Comparison of ENCODE assay signal across 14 cellular contexts in the genomic region with DNA sequence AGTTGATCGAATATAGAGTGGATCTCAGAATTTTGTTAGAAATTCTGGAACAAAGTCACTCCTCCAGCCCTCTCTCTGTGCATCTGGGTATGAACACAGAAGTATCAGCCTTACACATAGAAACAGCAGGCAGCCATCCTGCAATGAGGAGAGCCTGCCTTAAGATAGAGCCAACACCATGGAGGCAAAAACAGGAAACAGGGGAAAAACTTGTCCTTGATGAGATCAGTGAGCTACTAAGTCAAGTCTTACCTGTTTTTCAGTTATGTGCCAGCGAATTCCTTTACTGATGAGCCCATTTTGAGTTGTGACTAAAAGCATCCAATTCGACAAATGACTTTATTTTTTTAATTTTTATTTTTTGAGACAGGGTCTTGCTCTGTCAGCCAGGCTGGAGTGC. TPM values are rescaled to one million over a fixed set of nuclear protein-coding genes. Genes with fewer than 3 reads are reported as not detected.
DNase-seq lines count a peak whose midpoint lies in the region; ATAC-seq and TF ChIP-seq lines count a peak whose summit lies in the region.
"Had no signal": no experiment of that assay in that cellular context is flagged by ENCODE, and none has a peak within 500 bp of the region (broad histone marks: within the 10 kb centered on the region; RNA-seq: fewer than 3 reads in every experiment).

No MANE protein-coding gene starts in this region.

- H3K27ac Mint-ChIP-seq in CD4-positive, CD25-positive, alpha-beta regulatory T cell, result peak overlapping the region in 2 of 3 donors; percentile 61 to 79
- peak overlapping the region; percentile 66 for H3K27ac Mint-ChIP-seq in activated T-helper 17 cell treated with anti-CD3 and anti-CD28 coated beads, Interleukin-2, amount 50 U/mL, for 72 hours
- peak overlapping the region in 5 of 9 donors; percentile 23 to 68 (median 51) for H3K27ac Mint-ChIP-seq in naive thymus-derived CD4-positive, alpha-beta T cell
- H3K27ac Mint-ChIP-seq in type B pancreatic cell, result peak overlapping the region; percentile 76
- H3K27ac Mint-ChIP-seq: B cell, GM23338, HFFc6 had no signal

- H3K4me3 ChIP-seq in CD4-positive, CD25-positive, alpha-beta regulatory T cell (ENCODE audit: low read depth, low read length), result no peak overlapping the region
- H3K4me3 ChIP-seq in naive thymus-derived CD4-positive, alpha-beta T cell (ENCODE audit: low read length), result no peak overlapping the region
- H3K4me3 ChIP-seq in lower leg skin (ENCODE audit: low read depth, poor library complexity, severe bottlenecking), result no peak overlapping the region
- H3K4me3 ChIP-seq: BLaER1 treated with 17β-estradiol and CSF1 and Interleukin-3, amounts not matched to agents 10 nM and 100 nM; GM23338 had no signal

- H3K4me3 Mint-ChIP-seq in CD4-positive, CD25-positive, alpha-beta regulatory T cell, result no peak overlapping the region
- no peak overlapping the region for H3K4me3 Mint-ChIP-seq in activated T-helper 17 cell treated with anti-CD3 and anti-CD28 coated beads, Interleukin-2, amount 50 U/mL, for 72 hours
- no peak overlapping the region for H3K4me3 Mint-ChIP-seq in naive thymus-derived CD4-positive, alpha-beta T cell
- H3K4me3 Mint-ChIP-seq in type B pancreatic cell, result no peak overlapping the region
- H3K4me3 Mint-ChIP-seq: B cell, GM23338, HFFc6 had no signal

- intact Hi-C loops in naive thymus-derived CD4-positive, alpha-beta T cell (cut with micrococcal nuclease), result no loop called here
- intact Hi-C loops in lower leg skin (cut with DNase I; ENCODE audit: low total_unique reads), result no loop called here

- POLR2A ChIA-PET in naive thymus-derived CD4-positive, alpha-beta T cell (lab: Charles Lee), result interaction anchor here (0.6 kb wide), 1 partner anchor 41 kb away, joined by 3 read pairs; no protein-coding TSS in a partner anchor

- no peak for DNase-seq in CD4-positive, CD25-positive, alpha-beta regulatory T cell
- no peak for DNase-seq in naive thymus-derived CD4-positive, alpha-beta T cell
- DNase-seq in type B pancreatic cell (ENCODE audit: extremely low spot score, unreplicated experiment), result no peak
- no peak for DNase-seq in activated T-cell treated with anti-CD3 and anti-CD28 coated beads for 4 hours
- no peak for DNase-seq in lower leg skin (ENCODE audit: low spot score in 2 of 2)
- DNase-seq: Caco-2, GDM1, HFFc6 had no signal

- H3K9me3 ChIP-seq in CD4-positive, CD25-positive, alpha-beta regulatory T cell (ENCODE audit: control insufficient read depth in 2 of 2, low read length in 2 of 2), result no peaks in the 10 kb centered on the region
- no peaks in the 10 kb centered on the region for H3K9me3 ChIP-seq in naive thymus-derived CD4-positive, alpha-beta T cell (ENCODE audit: control insufficient read depth in 2 of 3, low read length in 3 of 3)
- H3K9me3 ChIP-seq: BLaER1 treated with 17β-estradiol and CSF1 and Interleukin-3, amounts not matched to agents 10 nM and 100 nM; Caco-2 had no signal

- H3K4me1 Mint-ChIP-seq in CD4-positive, CD25-positive, alpha-beta regulatory T cell, result peaks cover 0 to 2% (median under 1%) of the 10 kb centered on the region in 4 donors
- no peaks in the 10 kb centered on the region for H3K4me1 Mint-ChIP-seq in activated T-helper 17 cell treated with anti-CD3 and anti-CD28 coated beads, Interleukin-2, amount 50 U/mL, for 72 hours
- H3K4me1 Mint-ChIP-seq in naive thymus-derived CD4-positive, alpha-beta T cell, result no peaks in the 10 kb centered on the region
- no peaks in the 10 kb centered on the region for H3K4me1 Mint-ChIP-seq in type B pancreatic cell (ENCODE audit: unreplicated experiment)
- H3K4me1 Mint-ChIP-seq: B cell, GM23338 had no signal

- H3K27me3 ChIP-seq in CD4-positive, CD25-positive, alpha-beta regulatory T cell (ENCODE audit: control insufficient read depth, insufficient read depth, low read length), result no peaks in the 10 kb centered on the region
- no peaks in the 10 kb centered on the region for H3K27me3 ChIP-seq in naive thymus-derived CD4-positive, alpha-beta T cell (ENCODE audit: control insufficient read depth in 2 of 2, insufficient read depth in 2 of 2, low read length in 2 of 2)
- H3K27me3 ChIP-seq: BLaER1 treated with 17β-estradiol and CSF1 and Interleukin-3, amounts not matched to agents 10 nM and 100 nM had no signal

- TF ChIP-seq POLR2A in lower leg skin (IDR thresholded peaks at IDR 0.05), result no peak

- H3K9me3 Mint-ChIP-seq in CD4-positive, CD25-positive, alpha-beta regulatory T cell, result no peaks in the 10 kb centered on the region
- H3K9me3 Mint-ChIP-seq in activated T-helper 17 cell treated with anti-CD3 and anti-CD28 coated beads, Interleukin-2, amount 50 U/mL, for 72 hours, result no peaks in the 10 kb centered on the region
- H3K9me3 Mint-ChIP-seq in naive thymus-derived CD4-positive, alpha-beta T cell, result no peaks in the 10 kb centered on the region
- H3K9me3 Mint-ChIP-seq in type B pancreatic cell, result no peaks in the 10 kb centered on the region
- H3K9me3 Mint-ChIP-seq: GM23338, HFFc6 had no signal

- CTCF ChIA-PET in naive thymus-derived CD4-positive, alpha-beta T cell (lab: Charles Lee), result no interaction called here

- no peak for TF ChIP-seq CTCF in type B pancreatic cell (conservative IDR thresholded peaks at IDR 0.05)
- TF ChIP-seq CTCF in lower leg skin (IDR thresholded peaks at IDR 0.05), result no peak

- H3K27me3 Mint-ChIP-seq in CD4-positive, CD25-positive, alpha-beta regulatory T cell, result no peaks in the 10 kb centered on the region
- no peaks in the 10 kb centered on the region for H3K27me3 Mint-ChIP-seq in activated T-helper 17 cell treated with anti-CD3 and anti-CD28 coated beads, Interleukin-2, amount 50 U/mL, for 72 hours
- no peaks in the 10 kb centered on the region for H3K27me3 Mint-ChIP-seq in naive thymus-derived CD4-positive, alpha-beta T cell
- H3K27me3 Mint-ChIP-seq in type B pancreatic cell, result no peaks in the 10 kb centered on the region
- H3K27me3 Mint-ChIP-seq: B cell had no signal

- WGBS in lower leg skin, 2 donors, result 90 to 93% methylated on average over 3 of the region's 3 CpGs

- H3K36me3 Mint-ChIP-seq in CD4-positive, CD25-positive, alpha-beta regulatory T cell, result peaks cover 25% of the 10 kb centered on the region
- peaks cover 49% of the 10 kb centered on the region for H3K36me3 Mint-ChIP-seq in activated T-helper 17 cell treated with anti-CD3 and anti-CD28 coated beads, Interleukin-2, amount 50 U/mL, for 72 hours (ENCODE audit: low read depth)
- H3K36me3 Mint-ChIP-seq in naive thymus-derived CD4-positive, alpha-beta T cell, result peaks cover 10 to 37% (median 20%) of the 10 kb centered on the region in 5 donors
- H3K36me3 Mint-ChIP-seq in type B pancreatic cell, result peaks cover 4% of the 10 kb centered on the region

- H3K27ac ChIP-seq in CD4-positive, CD25-positive, alpha-beta regulatory T cell (ENCODE audit: insufficient read depth, low read length, poor library complexity, severe bottlenecking), result no peak overlapping the region
- no peak overlapping the region for H3K27ac ChIP-seq in naive thymus-derived CD4-positive, alpha-beta T cell (ENCODE audit: low read depth, low read length)
- H3K27ac ChIP-seq: BLaER1 treated with 17β-estradiol and CSF1 and Interleukin-3, amounts not matched to agents 10 nM and 100 nM; HL-60 had no signal

- no peak for ATAC-seq in CD4-positive, CD25-positive, alpha-beta regulatory T cell (ENCODE audit: low read depth in 2 of 2)
- ATAC-seq in activated T-helper 17 cell treated with anti-CD3 and anti-CD28 coated beads, Interleukin-2, amount 50 U/mL, for 72 hours (replicated peaks), result no peak
- no peak for ATAC-seq in naive thymus-derived CD4-positive, alpha-beta T cell
- ATAC-seq: GM23338, HCT116 had no signal

- H3K4me1 ChIP-seq in CD4-positive, CD25-positive, alpha-beta regulatory T cell (ENCODE audit: control insufficient read depth, insufficient read depth, low read length, poor library complexity, severe bottlenecking), result no peaks in the 10 kb centered on the region
- H3K4me1 ChIP-seq in naive thymus-derived CD4-positive, alpha-beta T cell (ENCODE audit: control insufficient read depth in 2 of 2, insufficient read depth in 2 of 2, low read length in 2 of 2), result no peaks in the 10 kb centered on the region
- H3K4me1 ChIP-seq: Caco-2 had no signal

- peaks cover 67% of the 10 kb centered on the region for H3K36me3 ChIP-seq in CD4-positive, CD25-positive, alpha-beta regulatory T cell (ENCODE audit: control insufficient read depth, insufficient read depth, low read length)
- peaks cover 0 to 65% (median 0%) of the 10 kb centered on the region in 3 experiments for H3K36me3 ChIP-seq in naive thymus-derived CD4-positive, alpha-beta T cell (ENCODE audit: control insufficient read depth in 2 of 3, insufficient read depth in 3 of 3, low read length in 3 of 3)
- H3K36me3 ChIP-seq: BLaER1 treated with 17β-estradiol and CSF1 and Interleukin-3, amounts not matched to agents 10 nM and 100 nM had no signal

RNA-seq across cellular contexts. Expression of gene MREG, which starts 26.6 kb away (rescaled TPM):
- total RNA-seq in CD4-positive, CD25-positive, alpha-beta regulatory T cell, result 10.8 TPM
- 1 to 10 TPM in 3 of 4 donors, under 1 TPM in 1; 0.75 to 2.6 (median 2.0) TPM for polyA plus RNA-seq in CD4-positive, CD25-positive, alpha-beta regulatory T cell
- total RNA-seq in activated T-helper 17 cell treated with anti-CD3 and anti-CD28 coated beads, Interleukin-2, amount 50 U/mL, for 72 hours, result 10 to 100 TPM in 1 of 2 donors, 1 to 10 TPM in 1; 7.5 to 22.0 TPM
- total RNA-seq in naive thymus-derived CD4-positive, alpha-beta T cell, result 1 to 10 TPM; 4.8 to 8.5 (median 6.4) TPM
- polyA plus RNA-seq in naive thymus-derived CD4-positive, alpha-beta T cell, result 1 to 10 TPM in 1 of 2 donors, under 1 TPM in 1; 0.39 to 3.3 TPM
- 15.7 and 21.2 TPM in 2 replicates for total RNA-seq in type B pancreatic cell (ENCODE audit: low replicate concordance)
- total RNA-seq in lower leg skin, result 10 to 100 TPM; 31.7 to 41.0 (median 35.5) TPM

RNA-seq across cellular contexts. Expression of gene PECR, which starts 41.7 kb away (rescaled TPM):
- 28.0 TPM for total RNA-seq in CD4-positive, CD25-positive, alpha-beta regulatory T cell
- 10 to 100 TPM; 43.2 to 73.8 (median 49.0) TPM for polyA plus RNA-seq in CD4-positive, CD25-positive, alpha-beta regulatory T cell
- total RNA-seq in activated T-helper 17 cell treated with anti-CD3 and anti-CD28 coated beads, Interleukin-2, amount 50 U/mL, for 72 hours, result 10 to 100 TPM; 27.7 to 27.8 TPM
- 10 to 100 TPM; 15.7 to 29.9 (median 20.6) TPM for total RNA-seq in naive thymus-derived CD4-positive, alpha-beta T cell
- 10 to 100 TPM; 31.9 to 34.4 TPM for polyA plus RNA-seq in naive thymus-derived CD4-positive, alpha-beta T cell
- total RNA-seq in type B pancreatic cell (ENCODE audit: low replicate concordance), result 13.9 and 19.0 TPM in 2 replicates
- 10 to 100 TPM in 2 of 4 donors, 1 to 10 TPM in 2; 4.8 to 14.6 (median 9.2) TPM for total RNA-seq in lower leg skin

RNA-seq across cellular contexts. Expression of gene TMEM169, which starts 41.8 kb away (rescaled TPM):
- total RNA-seq in CD4-positive, CD25-positive, alpha-beta regulatory T cell, result 4.6 TPM
- 10 to 100 TPM in 1 of 4 donors, 1 to 10 TPM in 3; 7.0 to 12.8 (median 8.7) TPM for polyA plus RNA-seq in CD4-positive, CD25-positive, alpha-beta regulatory T cell
- 1 to 10 TPM; 1.4 to 1.5 TPM for total RNA-seq in activated T-helper 17 cell treated with anti-CD3 and anti-CD28 coated beads, Interleukin-2, amount 50 U/mL, for 72 hours
- total RNA-seq in naive thymus-derived CD4-positive, alpha-beta T cell, result 1 to 10 TPM; 2.0 to 5.1 (median 2.6) TPM
- polyA plus RNA-seq in naive thymus-derived CD4-positive, alpha-beta T cell, result 1 to 10 TPM; 3.7 to 4.3 TPM
- total RNA-seq in type B pancreatic cell (ENCODE audit: low replicate concordance) (2.1 and 5.1 TPM in 2 replicates), lower leg skin (under 1 TPM; 0.04 to 0.88 (median 0.36) TPM)
